In genomic region chr5:159003045-159004030, GRCh38 we compare ENCODE assay signal across 11 cellular contexts.
DNase-seq lines count a peak whose midpoint lies in the region; ATAC-seq and TF ChIP-seq lines count a peak whose summit lies in the region.
"Had no signal": no experiment of that assay in that cellular context is flagged by ENCODE, and none has a peak within 500 bp of the region (broad histone marks: within the 10 kb centered on the region; RNA-seq: fewer than 3 reads in every experiment).

No MANE protein-coding gene starts in this region.

- no peak overlapping the region for H3K4me3 Mint-ChIP-seq in activated CD8-positive, alpha-beta T cell treated with anti-CD3 and anti-CD28 coated beads, Interleukin-2, amount 10 ng/mL, durations not matched to agents 7 days and 5 days
- H3K4me3 Mint-ChIP-seq: neural crest cell, WTC11 had no signal

- POLR2A ChIA-PET in HEK293 (lab: Yijun Ruan, JAX), result interaction anchor here (0.6 to 0.7 kb wide), 2 partner anchors 10 to 91 kb away, joined by 3 to 5 read pairs; no protein-coding TSS in a partner anchor
- POLR2A ChIA-PET in activated CD8-positive, alpha-beta T cell treated with anti-CD3 and anti-CD28 coated beads, Interleukin-2, amount 10 ng/mL, durations not matched to agents 7 days and 5 days (lab: Charles Lee), result no interaction called here

- CTCF ChIA-PET in HEK293 (lab: Yijun Ruan, JAX), result interaction anchor here (0.7 to 0.9 kb wide), 2 partner anchors 13 to 14 kb away, joined by 3 read pairs; no protein-coding TSS in a partner anchor
- CTCF ChIA-PET in activated CD8-positive, alpha-beta T cell treated with anti-CD3 and anti-CD28 coated beads, Interleukin-2, amount 10 ng/mL, durations not matched to agents 7 days and 5 days (lab: Charles Lee), result interaction anchor here (0.8 to 1.0 kb wide), 3 partner anchors 12 to 129 kb away, joined by 3 read pairs; no protein-coding TSS in a partner anchor

- H3K4me1 Mint-ChIP-seq in activated CD8-positive, alpha-beta T cell treated with anti-CD3 and anti-CD28 coated beads, Interleukin-2, amount 10 ng/mL, durations not matched to agents 7 days and 5 days (ENCODE audit: low read depth), result no peaks in the 10 kb centered on the region
- H3K4me1 Mint-ChIP-seq: WTC11 had no signal

- peak; percentile 71 for DNase-seq in AG10803 (ENCODE audit: low read depth)
- DNase-seq in left ventricle myocardium superior, result no peak
- DNase-seq in activated CD8-positive, alpha-beta T cell treated with anti-CD3 and anti-CD28 coated beads, Interleukin-2, amount 10 ng/mL, durations not matched to agents 7 days and 5 days, result no peak
- DNase-seq in NCI-H2107 treated with DMSO at 0.1 percent for 48 hours (lab: John Stamatoyannopoulos, UW; ENCODE audit: unreplicated experiment), result no peak
- DNase-seq in MM.1S, result no peak
- DNase-seq in SHP77 treated with DMSO at 0.1 percent for 48 hours (lab: John Stamatoyannopoulos, UW), result no peak
- DNase-seq: NCI-H2029 treated with DMSO at 0.1 percent for 48 hours had no signal

- H3K9me3 Mint-ChIP-seq in activated CD8-positive, alpha-beta T cell treated with anti-CD3 and anti-CD28 coated beads, Interleukin-2, amount 10 ng/mL, durations not matched to agents 7 days and 5 days (ENCODE audit: insufficient read depth), result no peaks in the 10 kb centered on the region
- H3K9me3 Mint-ChIP-seq: neural crest cell, WTC11 had no signal

- H3K9ac ChIP-seq in MM.1S (ENCODE audit: low read length), result no peak overlapping the region

- peak overlapping the region; percentile 13; the same call in 1 of the 2 replicates for H3K27ac ChIP-seq in HEK293 (ENCODE audit: extremely low read depth, low read depth, low read length)
- no peak overlapping the region for H3K27ac ChIP-seq in MM.1S (ENCODE audit: low read length)

- no peaks in the 10 kb centered on the region for H4K20me1 ChIP-seq in MM.1S (ENCODE audit: insufficient read depth, low read length)

- no peaks in the 10 kb centered on the region for H3K9me2 ChIP-seq in MM.1S (replicated peaks; ENCODE audit: insufficient read depth, low read length)

- no peaks in the 10 kb centered on the region for H3K27me3 ChIP-seq in MM.1S (replicated peaks; ENCODE audit: insufficient read depth, low read length)

- H3F3A ChIP-seq in MM.1S (ENCODE audit: insufficient read depth, low read length), result no peaks in the 10 kb centered on the region

- TF ChIP-seq CTCF in AG10803 (conservative IDR thresholded peaks at IDR 0.05; ENCODE audit: low read length) (no peak), HEK293 (tag by site-specific recombination; IDR thresholded peaks at IDR 0.05) (no peak), MM.1S (IDR thresholded peaks at IDR 0.05; ENCODE audit: low read length) (no peak)

- H3K36me3 Mint-ChIP-seq in activated CD8-positive, alpha-beta T cell treated with anti-CD3 and anti-CD28 coated beads, Interleukin-2, amount 10 ng/mL, durations not matched to agents 7 days and 5 days (ENCODE audit: low read depth), result no peaks in the 10 kb centered on the region
- H3K36me3 Mint-ChIP-seq: WTC11 had no signal

- no peaks in the 10 kb centered on the region for H3K79me2 ChIP-seq in MM.1S (ENCODE audit: low read length)

- no peak overlapping the region for H3K4me3 ChIP-seq in AG10803 (ENCODE audit: low read length)
- H3K4me3 ChIP-seq in HEK293 (ENCODE audit: low read depth, low read length), result no peak overlapping the region
- H3K4me3 ChIP-seq in MM.1S (ENCODE audit: low read length), result no peak overlapping the region

- no peak overlapping the region for H3K27ac Mint-ChIP-seq in activated CD8-positive, alpha-beta T cell treated with anti-CD3 and anti-CD28 coated beads, Interleukin-2, amount 10 ng/mL, durations not matched to agents 7 days and 5 days
- H3K27ac Mint-ChIP-seq: WTC11 had no signal

- no peaks in the 10 kb centered on the region for H3K9me3 ChIP-seq in HEK293 (ENCODE audit: control insufficient read depth, insufficient read depth, low read depth, low read length)
- no peaks in the 10 kb centered on the region for H3K9me3 ChIP-seq in MM.1S (replicated peaks; ENCODE audit: insufficient read depth, low read length)

- H3K4me1 ChIP-seq in HEK293 (ENCODE audit: control insufficient read depth, insufficient read depth, low read length) (peaks cover 14% of the 10 kb centered on the region), MM.1S (ENCODE audit: low read length) (no peaks in the 10 kb centered on the region)

- H3K27me3 Mint-ChIP-seq in activated CD8-positive, alpha-beta T cell treated with anti-CD3 and anti-CD28 coated beads, Interleukin-2, amount 10 ng/mL, durations not matched to agents 7 days and 5 days (ENCODE audit: low read depth), result peaks cover 24% of the 10 kb centered on the region

- H2AFZ ChIP-seq in MM.1S (ENCODE audit: low read length), result no peak overlapping the region

- ATAC-seq in SK-N-SH treated with all-trans-retinoic acid at 6 μM for 48 hours, result no peak
- ATAC-seq in left ventricle myocardium superior, result peak; percentile 52
- no peak for ATAC-seq in activated CD8-positive, alpha-beta T cell treated with anti-CD3 and anti-CD28 coated beads, Interleukin-2, amount 10 ng/mL, durations not matched to agents 7 days and 5 days
- ATAC-seq: WTC11 had no signal

- no peaks in the 10 kb centered on the region for H3K36me3 ChIP-seq in HEK293 (ENCODE audit: control insufficient read depth in 2 of 2, insufficient read depth in 1 of 2, low read length in 2 of 2)
- H3K36me3 ChIP-seq in MM.1S (replicated peaks; ENCODE audit: insufficient read depth, low read length), result no peaks in the 10 kb centered on the region

- no peak overlapping the region for H3K4me2 ChIP-seq in MM.1S (ENCODE audit: low read depth, low read length)

- intact Hi-C loops in left ventricle myocardium superior (cut with micrococcal nuclease), result no loop called here

TF ChIP-seq in HEK293, 187 proteins besides CTCF, POLR2A, EP300 and RAD21 (continues in another document):
- TF ChIP-seq KLF1 (tag by site-specific recombination; IDR thresholded peaks at IDR 0.05), result peak; percentile 97
- TF ChIP-seq WT1 (tag by site-specific recombination; IDR thresholded peaks at IDR 0.05), result no peak
- TF ChIP-seq OSR2 (tag by site-specific recombination; IDR thresholded peaks at IDR 0.05), result peak; percentile 21; the same call in 1 of the 2 replicates
- TF ChIP-seq ZNF19 (tag by site-specific recombination; IDR thresholded peaks at IDR 0.05; ENCODE audit: low read depth), result no peak
- TF ChIP-seq ZNF843 (tag by site-specific recombination; IDR thresholded peaks at IDR 0.05), result peak; percentile 21; the same call in 1 of the 2 replicates
- TF ChIP-seq ZNF837 (tag by site-specific recombination; IDR thresholded peaks at IDR 0.05), result no peak

TF ChIP-seq in SK-N-SH treated with all-trans-retinoic acid at 6 μM for 48 hours, 23 proteins besides CTCF, POLR2A, EP300 and RAD21:
- no peak for TF ChIP-seq ZNF8 (CRISPR knock-in tag; IDR thresholded peaks at IDR 0.05)
- TF ChIP-seq ISL1 (CRISPR knock-in tag; IDR thresholded peaks at IDR 0.05), result peak; percentile 4; the same call in 1 of the 2 replicates
TF ChIP-seq in SK-N-SH treated with all-trans-retinoic acid at 6 μM for 48 hours: peak in this region for 1.
